ENCODE assay signal across 8 cellular contexts in genomic region chr1:6392880-6393399, GRCh38. TPM values are rescaled to one million over a fixed set of nuclear protein-coding genes. Genes with fewer than 3 reads are reported as not detected.
DNase-seq lines count a peak whose midpoint lies in the region; ATAC-seq and TF ChIP-seq lines count a peak whose summit lies in the region.

No MANE protein-coding gene starts in this region.

- H3K9me3 ChIP-seq in right atrium auricular region (no peaks in the 10 kb centered on the region), spleen (no peaks in the 10 kb centered on the region)

- peak; percentile 20 for ATAC-seq in HG02938 (IDR thresholded peaks at IDR 0.05; ENCODE audit: unreplicated experiment)

- H3K36me3 ChIP-seq in right atrium auricular region = no peaks in the 10 kb centered on the region
- no peaks in the 10 kb centered on the region for H3K36me3 ChIP-seq in spleen

- H3K27me3 ChIP-seq in right atrium auricular region = no peaks in the 10 kb centered on the region
- peaks cover 0 to 19% (median 0%) of the 10 kb centered on the region in 7 donors for H3K27me3 ChIP-seq in spleen (replicated peaks in 1 of 7)

- H3K4me1 ChIP-seq in right atrium auricular region (peaks cover 0 to 18% of the 10 kb centered on the region in 2 donors), spleen (peaks cover 9 to 55% (median 35%) of the 10 kb centered on the region in 6 donors)

- intact Hi-C loops in spleen (cut with DNase I; ENCODE audit: low total_unique reads) = no loop called here

- DNase-seq in DMS53 (lab: John Stamatoyannopoulos, UW) (peak; percentile 76), DMS53 treated with DMSO at 0.1 percent for 48 hours (lab: John Stamatoyannopoulos, UW; ENCODE audit: unreplicated experiment) (no peak), right atrium auricular region (ENCODE audit: low spot score) (no peak), spleen (no peak), NAMALWA (ENCODE audit: low spot score) (no peak)
- DNase-seq in stimulated activated CD4-positive, alpha-beta T cell treated with anti-CD3 and anti-CD28 coated beads, Interleukin-12 subunit alpha, Interleukin-12 subunit beta, amount 100 ng/mL, for 4 hours = no peak

- TF ChIP-seq CTCF in VCaP (conservative IDR thresholded peaks at IDR 0.05) = no peak
- no peak for TF ChIP-seq CTCF in right atrium auricular region (IDR thresholded peaks at IDR 0.05)
- TF ChIP-seq CTCF in spleen (IDR thresholded peaks at IDR 0.05 in 8 of 11, conservative IDR thresholded peaks at IDR 0.05 in 3 of 11) = no peak

- H3K4me3 ChIP-seq in right atrium auricular region = peak overlapping the region; percentile 55 to 66
- H3K4me3 ChIP-seq in spleen = peak overlapping the region; percentile 41 to 80 (median 62)

- 0 to 1% (median 1%) methylated on average over 6 to 77 of the region's 77 CpGs for WGBS in spleen, 5 donors

- TF ChIP-seq POLR2A in spleen (IDR thresholded peaks at IDR 0.05) = no peak

- H3K27ac ChIP-seq in VCaP (peak overlapping the region; percentile 93), right atrium auricular region (peak overlapping the region; percentile 96 to 98), spleen (peak overlapping the region; percentile 93 to 99 (median 97))

RNA-seq across cellular contexts. Expression of gene ACOT7, which starts 0.6 kb away (rescaled TPM):
- total RNA-seq in right atrium auricular region = 10 to 100 TPM in 1 of 2 donors, 1 to 10 TPM in 1; 6.6 to 10.7 TPM
- total RNA-seq in spleen = 10 to 100 TPM; 11.3 to 31.5 (median 18.1) TPM
- 10 to 100 TPM; 10.6 to 26.7 (median 22.5) TPM for polyA plus RNA-seq in spleen

RNA-seq across cellular contexts. Expression of gene HES2, which starts 26.8 kb away (rescaled TPM):
- not detected for total RNA-seq in right atrium auricular region
- total RNA-seq in spleen = under 1 TPM in 2 of 7 donors, not detected in 5; 0.22 to 0.26 TPM
- 1 to 10 TPM in 1 of 3 donors, under 1 TPM in 1, not detected in 1; 0.02 to 1.3 TPM for polyA plus RNA-seq in spleen

RNA-seq across cellular contexts. Expression of gene ESPN, which starts 31.6 kb away (rescaled TPM):
- under 1 TPM in 1 of 2 donors, not detected in 1; 0.47 TPM for total RNA-seq in right atrium auricular region
- 1 to 10 TPM in 4 of 7 donors, under 1 TPM in 2, not detected in 1; 0.43 to 6.0 (median 1.5) TPM for total RNA-seq in spleen
- under 1 TPM; 0.26 to 0.54 (median 0.50) TPM for polyA plus RNA-seq in spleen
